ENCODE assay signal across 23 cellular contexts in the genomic region with DNA sequence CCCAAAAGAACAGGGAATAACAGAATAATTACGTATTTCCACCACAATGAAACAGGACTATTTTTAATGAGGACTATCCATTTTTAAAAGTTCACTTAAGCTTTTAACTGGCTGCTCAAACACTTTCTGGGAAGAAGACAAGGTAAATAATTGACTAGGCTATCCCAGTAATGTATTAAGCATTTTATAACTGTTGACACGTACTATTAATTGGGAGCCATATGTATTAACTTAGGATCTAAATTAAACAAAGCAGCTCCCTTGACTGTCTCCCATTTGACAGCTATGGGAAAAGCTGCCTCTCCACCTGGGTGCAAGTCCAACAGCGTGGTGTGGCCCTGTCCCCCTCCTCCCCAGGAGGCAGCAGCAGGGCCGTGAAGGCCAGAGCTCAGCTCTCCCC.
"Had no signal": no experiment of that assay in that cellular context is flagged by ENCODE, and none has a peak within 500 bp of the region (broad histone marks: within the 10 kb centered on the region; RNA-seq: fewer than 3 reads in every experiment).

No MANE protein-coding gene starts in this region.

- H3K36me3 Mint-ChIP-seq: brain had no signal

- H3K9me3 Mint-ChIP-seq: activated naive CD4-positive, alpha-beta T cell treated with anti-CD3 and anti-CD28 coated beads for 36 hours; activated T-cell treated with anti-CD3 and anti-CD28 coated beads, Interleukin-2, amount 50 U/mL, for 72 hours; brain; neural crest cell had no signal

- H3K27ac Mint-ChIP-seq: activated naive CD4-positive, alpha-beta T cell treated with anti-CD3 and anti-CD28 coated beads for 36 hours; activated T-cell treated with anti-CD3 and anti-CD28 coated beads, Interleukin-2, amount 50 U/mL, for 72 hours had no signal

- ATAC-seq: activated T-cell treated with anti-CD3 and anti-CD28 coated beads, Interleukin-2, amount 50 U/mL, for 72 hours; heart right ventricle; left cardiac atrium; naive thymus-derived CD4-positive, alpha-beta T cell had no signal

- DNase-seq: activated CD8-positive, alpha-beta memory T cell treated with anti-CD3 and anti-CD28 coated beads, Interleukin-2, amount 50 U/mL, for 48 hours; activated effector memory CD4-positive, alpha-beta T cell treated with Interleukin-2 at 50 U/mL for 16 hours; activated naive CD4-positive, alpha-beta T cell treated with anti-CD3 and anti-CD28 coated beads for 36 hours; activated T-cell treated with anti-CD3 and anti-CD28 coated beads, Interleukin-2, amount 50 U/mL, for 72 hours; caudate nucleus; dermis blood vessel endothelial cell; effector CD8-positive, alpha-beta T cell; erythroblast; foreskin fibroblast; heart right ventricle; islet precursor cell; left cardiac atrium; naive thymus-derived CD4-positive, alpha-beta T cell; stimulated activated CD4-positive, alpha-beta T cell treated with anti-CD3 and anti-CD28 coated beads, Interleukin-4, amount 100 ng/mL, for 4 hours; stomach; transverse colon; WERI-Rb-1 had no signal

- H3K27ac ChIP-seq: heart right ventricle, right atrium auricular region, stomach, suprapubic skin, transverse colon, vagina, WERI-Rb-1 had no signal

- H3K9me3 ChIP-seq: heart right ventricle, prostate gland, right atrium auricular region, stomach, suprapubic skin, transverse colon, vagina had no signal

- H3K36me3 ChIP-seq: prostate gland, right atrium auricular region, suprapubic skin, vagina had no signal

- H3K27me3 ChIP-seq: heart right ventricle, right atrium auricular region, stomach, suprapubic skin, transverse colon, vagina had no signal

- H3K4me3 ChIP-seq: heart right ventricle, prostate gland, right atrium auricular region, stomach, suprapubic skin, transverse colon, vagina had no signal

- H3K27me3 Mint-ChIP-seq: naive thymus-derived CD4-positive, alpha-beta T cell had no signal

- H3K4me3 Mint-ChIP-seq: activated naive CD4-positive, alpha-beta T cell treated with anti-CD3 and anti-CD28 coated beads for 36 hours; activated T-cell treated with anti-CD3 and anti-CD28 coated beads, Interleukin-2, amount 50 U/mL, for 72 hours; brain; naive thymus-derived CD4-positive, alpha-beta T cell; neural crest cell had no signal
